ENCODE assay signal across 19 cellular contexts in the genomic region with DNA sequence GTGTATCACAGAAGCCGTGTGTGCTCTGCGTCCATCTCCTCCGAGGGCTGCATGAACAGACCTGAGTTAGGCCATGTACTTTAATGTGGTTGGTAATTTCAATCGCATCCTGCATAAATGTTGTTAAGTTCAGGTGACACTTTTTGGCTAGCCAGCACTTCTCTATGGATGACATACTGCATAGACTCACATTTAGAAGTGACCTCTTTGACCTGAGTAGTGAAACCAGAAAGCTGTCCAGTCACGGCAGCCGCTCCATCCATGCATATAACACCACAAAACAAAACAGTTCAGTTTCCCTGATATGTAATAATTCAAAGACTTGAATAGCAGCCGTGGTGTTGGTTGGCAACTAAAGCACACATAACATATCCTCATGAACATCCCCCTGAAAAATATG.
DNase-seq lines count a peak whose midpoint lies in the region; ATAC-seq and TF ChIP-seq lines count a peak whose summit lies in the region.
"Had no signal": no experiment of that assay in that cellular context is flagged by ENCODE, and none has a peak within 500 bp of the region (broad histone marks: within the 10 kb centered on the region; RNA-seq: fewer than 3 reads in every experiment).

No MANE protein-coding gene starts in this region.

- POLR2A ChIA-PET in CD8-positive, alpha-beta memory T cell (lab: Charles Lee), result no interaction called here

- no peaks in the 10 kb centered on the region for H3K4me1 ChIP-seq in CD8-positive, alpha-beta memory T cell (ENCODE audit: insufficient read depth, low read length)
- no peaks in the 10 kb centered on the region for H3K4me1 ChIP-seq in gastroesophageal sphincter
- H3K4me1 ChIP-seq: A549, Caco-2 had no signal

- H3K9me3 Mint-ChIP-seq in activated T-cell treated with anti-CD3 and anti-CD28 coated beads, Interleukin-2, amount 50 U/mL, for 24 hours, result no peaks in the 10 kb centered on the region
- no peaks in the 10 kb centered on the region for H3K9me3 Mint-ChIP-seq in CD8-positive, alpha-beta memory T cell
- H3K9me3 Mint-ChIP-seq in IgD-negative memory B cell (no peaks in the 10 kb centered on the region), endothelial cell (ENCODE audit: unreplicated experiment) (no peaks in the 10 kb centered on the region)

- no peaks in the 10 kb centered on the region for H3K27me3 ChIP-seq in CD8-positive, alpha-beta memory T cell (ENCODE audit: insufficient read depth, low read length, poor library complexity, severe bottlenecking)
- no peaks in the 10 kb centered on the region for H3K27me3 ChIP-seq in gastroesophageal sphincter

- no peak for TF ChIP-seq CTCF in endothelial cell (IDR thresholded peaks at IDR 0.05; ENCODE audit: unreplicated experiment)
- TF ChIP-seq CTCF in gastroesophageal sphincter (IDR thresholded peaks at IDR 0.05), result no peak

- TF ChIP-seq EP300 in gastroesophageal sphincter (IDR thresholded peaks at IDR 0.05), result no peak

- peaks cover 85% of the 10 kb centered on the region for H3K36me3 Mint-ChIP-seq in activated T-cell treated with anti-CD3 and anti-CD28 coated beads, Interleukin-2, amount 50 U/mL, for 24 hours (ENCODE audit: low read depth)
- peaks cover 4 to 87% (median 25%) of the 10 kb centered on the region in 3 donors for H3K36me3 Mint-ChIP-seq in CD8-positive, alpha-beta memory T cell
- H3K36me3 Mint-ChIP-seq in IgD-negative memory B cell, result peaks cover 6% of the 10 kb centered on the region
- H3K36me3 Mint-ChIP-seq in endothelial cell (ENCODE audit: low read depth, unreplicated experiment), result peaks cover 57% of the 10 kb centered on the region

- no peak overlapping the region for H3K4me3 Mint-ChIP-seq in activated T-cell treated with anti-CD3 and anti-CD28 coated beads, Interleukin-2, amount 50 U/mL, for 24 hours
- H3K4me3 Mint-ChIP-seq in CD8-positive, alpha-beta memory T cell, result no peak overlapping the region
- no peak overlapping the region for H3K4me3 Mint-ChIP-seq in IgD-negative memory B cell
- H3K4me3 Mint-ChIP-seq in endothelial cell (ENCODE audit: unreplicated experiment), result no peak overlapping the region

- H3K4me1 Mint-ChIP-seq in activated T-cell treated with anti-CD3 and anti-CD28 coated beads, Interleukin-2, amount 50 U/mL, for 24 hours (ENCODE audit: low read depth), result peaks cover 2% of the 10 kb centered on the region
- H3K4me1 Mint-ChIP-seq in CD8-positive, alpha-beta memory T cell, result peaks cover 6 to 10% (median 9%) of the 10 kb centered on the region in 3 donors
- H3K4me1 Mint-ChIP-seq in IgD-negative memory B cell (peaks cover 0 to 7% (median 7%) of the 10 kb centered on the region in 3 donors), endothelial cell (ENCODE audit: unreplicated experiment) (peaks cover 17% of the 10 kb centered on the region)

- no peak overlapping the region for H3K27ac ChIP-seq in CD8-positive, alpha-beta memory T cell (ENCODE audit: low read depth, low read length)
- H3K27ac ChIP-seq in gastroesophageal sphincter, result no peak overlapping the region
- H3K27ac ChIP-seq: A549, C4-2B had no signal

- H3K27ac Mint-ChIP-seq in activated T-cell treated with anti-CD3 and anti-CD28 coated beads, Interleukin-2, amount 50 U/mL, for 24 hours, result peak overlapping the region; percentile 78
- peak overlapping the region in 5 of 8 donors; percentile 33 to 64 (median 54) for H3K27ac Mint-ChIP-seq in CD8-positive, alpha-beta memory T cell
- peak overlapping the region in 2 of 3 donors; percentile 25 to 47 for H3K27ac Mint-ChIP-seq in IgD-negative memory B cell
- H3K27ac Mint-ChIP-seq in endothelial cell (ENCODE audit: unreplicated experiment), result peak overlapping the region; percentile 5

- WGBS in gastroesophageal sphincter (ENCODE audit: low coverage in 1 of 2), 2 donors, result 94 to 97% methylated on average over 5 to 7 of the region's 7 CpGs

- H3K9me3 ChIP-seq in CD8-positive, alpha-beta memory T cell (ENCODE audit: low read length), result no peaks in the 10 kb centered on the region
- H3K9me3 ChIP-seq in gastroesophageal sphincter, result no peaks in the 10 kb centered on the region
- H3K9me3 ChIP-seq: A549, Caco-2 had no signal

- H3K4me3 ChIP-seq in CD8-positive, alpha-beta memory T cell (ENCODE audit: low read length), result no peak overlapping the region
- no peak overlapping the region for H3K4me3 ChIP-seq in gastroesophageal sphincter
- H3K4me3 ChIP-seq: A549 had no signal

- ATAC-seq in gastroesophageal sphincter, result no peak
- ATAC-seq: A549, Panc1, Right ventricle myocardium inferior had no signal

- no peak for DNase-seq in activated T-cell treated with anti-CD3 and anti-CD28 coated beads, Interleukin-2, amount 50 U/mL, for 24 hours
- no peak for DNase-seq in activated T-cell treated with anti-CD3 and anti-CD28 coated beads, Interleukin-2, amount 50 U/mL, for 1 hour
- no peak for DNase-seq in CD8-positive, alpha-beta memory T cell
- DNase-seq in endothelial cell (ENCODE audit: low spot score), result no peak
- DNase-seq in NCI-H446 (lab: John Stamatoyannopoulos, UW), result no peak
- DNase-seq in H4 (ENCODE audit: low spot score), result no peak
- DNase-seq: Caco-2, GOT3, Kasumi-1, NCI-H1105 treated with DMSO at 0.1 percent for 48 hours, NCI-H187, NCI-H446 treated with DMSO at 0.1 percent for 48 hours, NCI-H82 had no signal

- H3K36me3 ChIP-seq in CD8-positive, alpha-beta memory T cell (ENCODE audit: insufficient read depth, low read length), result peaks cover 71% of the 10 kb centered on the region
- peaks cover 0 to 82% of the 10 kb centered on the region in 2 donors for H3K36me3 ChIP-seq in gastroesophageal sphincter

- no peaks in the 10 kb centered on the region for H3K27me3 Mint-ChIP-seq in activated T-cell treated with anti-CD3 and anti-CD28 coated beads, Interleukin-2, amount 50 U/mL, for 24 hours
- no peaks in the 10 kb centered on the region for H3K27me3 Mint-ChIP-seq in CD8-positive, alpha-beta memory T cell
- H3K27me3 Mint-ChIP-seq in IgD-negative memory B cell, result no peaks in the 10 kb centered on the region
- H3K27me3 Mint-ChIP-seq in endothelial cell (ENCODE audit: unreplicated experiment), result peaks cover 4% of the 10 kb centered on the region

- no peak for TF ChIP-seq POLR2A in gastroesophageal sphincter (IDR thresholded peaks at IDR 0.05)

- CTCF ChIA-PET in CD8-positive, alpha-beta memory T cell (lab: Charles Lee), result no interaction called here

Comparison
In these comparisons a context has a peak if more than half of its experiments do, and no peak if none do; other contexts are left out.
1. H3K27ac Mint-ChIP-seq: peak in every context shown above with its lines; median percentile 78 in activated T-cell treated with anti-CD3 and anti-CD28 coated beads, Interleukin-2, amount 50 U/mL, for 24 hours; 54 in CD8-positive, alpha-beta memory T cell; 36 in IgD-negative memory B cell; 5 in endothelial cell.